In genomic region chr22:19477321-19478085, GRCh38 we compare ENCODE assay signal across 8 cellular contexts. TPM values are rescaled to one million over a fixed set of nuclear protein-coding genes. Genes with fewer than 3 reads are reported as not detected.
A peak's percentile ranks its signal among the peaks of the same experiment; 100 is the strongest.
DNase-seq lines count a peak whose midpoint lies in the region; ATAC-seq and TF ChIP-seq lines count a peak whose summit lies in the region.

No MANE protein-coding gene starts in this region.

- H3K36me3 ChIP-seq in iPS-20b (ENCODE audit: insufficient read depth, low read depth, low read length) = peaks cover 39% of the 10 kb centered on the region
- no peaks in the 10 kb centered on the region for H3K36me3 ChIP-seq in testis (ENCODE audit: low read depth, missing control alignments)

- intact Hi-C loops in testis (cut with DNase I; ENCODE audit: low total_unique reads) = no loop called here

- peaks cover 36% of the 10 kb centered on the region for H3K36me3 Mint-ChIP-seq in stimulated activated naive CD8-positive, alpha-beta T cell treated with anti-CD3 and anti-CD28 coated beads, Interleukin-15, Interleukin-2, amounts not matched to agents 100 ng/mL and 50 ng/mL, for 24 hours (ENCODE audit: low read depth)
- H3K36me3 Mint-ChIP-seq in activated CD4-positive, alpha-beta memory T cell treated with anti-CD3 and anti-CD28 coated beads, Interleukin-2, amount 10 ng/mL, durations not matched to agents 7 days and 5 days (ENCODE audit: low read depth) = peaks cover 35% of the 10 kb centered on the region

- H3K9me3 ChIP-seq in iPS-20b (ENCODE audit: insufficient read depth, low read depth, low read length) (no peaks in the 10 kb centered on the region), testis (no peaks in the 10 kb centered on the region)

- H3K27me3 Mint-ChIP-seq in stimulated activated naive CD8-positive, alpha-beta T cell treated with anti-CD3 and anti-CD28 coated beads, Interleukin-15, Interleukin-2, amounts not matched to agents 100 ng/mL and 50 ng/mL, for 24 hours = no peaks in the 10 kb centered on the region
- H3K27me3 Mint-ChIP-seq in activated CD4-positive, alpha-beta memory T cell treated with anti-CD3 and anti-CD28 coated beads, Interleukin-2, amount 10 ng/mL, durations not matched to agents 7 days and 5 days = no peaks in the 10 kb centered on the region

- no peak for ATAC-seq in stimulated activated naive CD8-positive, alpha-beta T cell treated with anti-CD3 and anti-CD28 coated beads, Interleukin-15, Interleukin-2, amounts not matched to agents 100 U/mL and 50 U/mL, for 24 hours
- ATAC-seq in HG03521 (IDR thresholded peaks at IDR 0.05; ENCODE audit: unreplicated experiment) = no peak

- H3K4me3 ChIP-seq in iPS-20b (ENCODE audit: low read length) = peak overlapping the region; percentile 83
- H3K4me3 ChIP-seq in testis = peak overlapping the region; percentile 77 to 86

- H3K9me3 Mint-ChIP-seq in stimulated activated naive CD8-positive, alpha-beta T cell treated with anti-CD3 and anti-CD28 coated beads, Interleukin-15, Interleukin-2, amounts not matched to agents 100 ng/mL and 50 ng/mL, for 24 hours = no peaks in the 10 kb centered on the region
- H3K9me3 Mint-ChIP-seq in activated CD4-positive, alpha-beta memory T cell treated with anti-CD3 and anti-CD28 coated beads, Interleukin-2, amount 10 ng/mL, durations not matched to agents 7 days and 5 days = no peaks in the 10 kb centered on the region

- POLR2A ChIA-PET in activated CD4-positive, alpha-beta memory T cell treated with anti-CD3 and anti-CD28 coated beads, Interleukin-2, amount 10 ng/mL, durations not matched to agents 7 days and 5 days (lab: Charles Lee) = interaction anchor here (0.7 to 5.0 kb wide), 19 partner anchors 10 to 544 kb away, joined by 3 to 59 read pairs (median 5); partner anchors contain the start of genes C22orf39, ESS2, HIRA and MRPL40

- no peak for DNase-seq in stimulated activated naive CD8-positive, alpha-beta T cell treated with anti-CD3 and anti-CD28 coated beads, Interleukin-15, Interleukin-2, amounts not matched to agents 100 U/mL and 50 U/mL, for 24 hours
- no peak for DNase-seq in activated CD4-positive, alpha-beta memory T cell treated with anti-CD3 and anti-CD28 coated beads, Interleukin-2, amount 10 ng/mL, durations not matched to agents 7 days and 5 days
- no peak for DNase-seq in testis
- no peak for DNase-seq in SIG-M5 treated with dmso at 0.1 percent for 504 hours (lab: John Stamatoyannopoulos, UW; ENCODE audit: unreplicated experiment)
- DNase-seq in GDM1 (lab: John Stamatoyannopoulos, UW) = no peak

- H3K9ac ChIP-seq in iPS-20b (ENCODE audit: low read depth, low read length) = peak overlapping the region; percentile 96; the same call in 1 of the 2 replicates

- CTCF ChIA-PET in activated CD4-positive, alpha-beta memory T cell treated with anti-CD3 and anti-CD28 coated beads, Interleukin-2, amount 10 ng/mL, durations not matched to agents 7 days and 5 days (lab: Charles Lee) = interaction anchor here (0.6 to 3.3 kb wide), 12 partner anchors 11 to 333 kb away, joined by 3 to 18 read pairs (median 4); partner anchors contain the start of genes C22orf39, ESS2, GSC2 and HIRA

- peak in 1 of 3 experiments; percentile 16 for TF ChIP-seq CTCF in testis (IDR thresholded peaks at IDR 0.05)

- TF ChIP-seq POLR2A in testis (IDR thresholded peaks at IDR 0.05) = no peak

- H3K27ac Mint-ChIP-seq in stimulated activated naive CD8-positive, alpha-beta T cell treated with anti-CD3 and anti-CD28 coated beads, Interleukin-15, Interleukin-2, amounts not matched to agents 100 ng/mL and 50 ng/mL, for 24 hours = peak overlapping the region; percentile 77
- H3K27ac Mint-ChIP-seq in activated CD4-positive, alpha-beta memory T cell treated with anti-CD3 and anti-CD28 coated beads, Interleukin-2, amount 10 ng/mL, durations not matched to agents 7 days and 5 days = peak overlapping the region; percentile 76

- peak overlapping the region; percentile 94 for H3K4me3 Mint-ChIP-seq in stimulated activated naive CD8-positive, alpha-beta T cell treated with anti-CD3 and anti-CD28 coated beads, Interleukin-15, Interleukin-2, amounts not matched to agents 100 ng/mL and 50 ng/mL, for 24 hours
- H3K4me3 Mint-ChIP-seq in activated CD4-positive, alpha-beta memory T cell treated with anti-CD3 and anti-CD28 coated beads, Interleukin-2, amount 10 ng/mL, durations not matched to agents 7 days and 5 days = peak overlapping the region; percentile 100

- H3K27me3 ChIP-seq in iPS-20b (ENCODE audit: insufficient read depth, low read length) (no peaks in the 10 kb centered on the region), testis (no peaks in the 10 kb centered on the region)

- H3K4me1 Mint-ChIP-seq in stimulated activated naive CD8-positive, alpha-beta T cell treated with anti-CD3 and anti-CD28 coated beads, Interleukin-15, Interleukin-2, amounts not matched to agents 100 ng/mL and 50 ng/mL, for 24 hours (ENCODE audit: low read depth) = peaks cover 37% of the 10 kb centered on the region
- peaks cover 35% of the 10 kb centered on the region for H3K4me1 Mint-ChIP-seq in activated CD4-positive, alpha-beta memory T cell treated with anti-CD3 and anti-CD28 coated beads, Interleukin-2, amount 10 ng/mL, durations not matched to agents 7 days and 5 days

- H3K27ac ChIP-seq in iPS-20b (ENCODE audit: low read length) (no peak overlapping the region), testis (peak overlapping the region in 1 of 2 donors; percentile 99)

- 20 to 21% methylated on average over 5 of the region's 5 CpGs for WGBS in testis, 2 donors

- H3K4me1 ChIP-seq in iPS-20b (ENCODE audit: insufficient read depth, low read length) (no peaks in the 10 kb centered on the region), testis (peaks cover 34% of the 10 kb centered on the region)

RNA-seq across cellular contexts. Expression of gene UFD1, which starts 1.5 kb away (rescaled TPM):
- 10 to 100 TPM; 62.1 to 65.6 TPM for total RNA-seq in activated CD4-positive, alpha-beta memory T cell treated with anti-CD3 and anti-CD28 coated beads, Interleukin-2, amount 10 ng/mL, durations not matched to agents 7 days and 5 days
- total RNA-seq in testis = 10 to 100 TPM; 46.1 to 54.5 TPM
- 86.6 TPM for polyA plus RNA-seq in testis (ENCODE audit: insufficient read depth, low read depth, low replicate concordance)

RNA-seq across cellular contexts. Expression of gene CDC45, which starts 2.2 kb away (rescaled TPM):
- total RNA-seq in activated CD4-positive, alpha-beta memory T cell treated with anti-CD3 and anti-CD28 coated beads, Interleukin-2, amount 10 ng/mL, durations not matched to agents 7 days and 5 days = 10 to 100 TPM; 53.2 to 56.2 TPM
- 10 to 100 TPM; 38.8 to 43.7 TPM for total RNA-seq in testis
- polyA plus RNA-seq in testis (ENCODE audit: insufficient read depth, low read depth, low replicate concordance) = 47.2 TPM

RNA-seq across cellular contexts. Expression of gene C22orf39, which starts 30.0 kb away (rescaled TPM):
- 10 to 100 TPM; 31.8 to 32.9 TPM for total RNA-seq in activated CD4-positive, alpha-beta memory T cell treated with anti-CD3 and anti-CD28 coated beads, Interleukin-2, amount 10 ng/mL, durations not matched to agents 7 days and 5 days
- total RNA-seq in testis = 10 to 100 TPM; 60.9 to 64.1 TPM
- 38.7 TPM for polyA plus RNA-seq in testis (ENCODE audit: insufficient read depth, low read depth, low replicate concordance)

RNA-seq across cellular contexts. Expression of gene MRPL40, which starts 45.2 kb away (rescaled TPM):
- total RNA-seq in activated CD4-positive, alpha-beta memory T cell treated with anti-CD3 and anti-CD28 coated beads, Interleukin-2, amount 10 ng/mL, durations not matched to agents 7 days and 5 days = 10 to 100 TPM; 22.4 to 24.6 TPM
- total RNA-seq in testis = 10 to 100 TPM; 28.9 to 29.2 TPM
- 53.8 TPM for polyA plus RNA-seq in testis (ENCODE audit: insufficient read depth, low read depth, low replicate concordance)

RNA-seq across cellular contexts. Expression of gene HIRA, which starts 46.0 kb away (rescaled TPM):
- 10 to 100 TPM; 52.0 to 52.8 TPM for total RNA-seq in activated CD4-positive, alpha-beta memory T cell treated with anti-CD3 and anti-CD28 coated beads, Interleukin-2, amount 10 ng/mL, durations not matched to agents 7 days and 5 days
- 10 to 100 TPM; 21.8 to 25.7 TPM for total RNA-seq in testis
- 17.7 TPM for polyA plus RNA-seq in testis (ENCODE audit: insufficient read depth, low read depth, low replicate concordance)
